ENCODE assay signal across 9 cellular contexts in the genomic region with DNA sequence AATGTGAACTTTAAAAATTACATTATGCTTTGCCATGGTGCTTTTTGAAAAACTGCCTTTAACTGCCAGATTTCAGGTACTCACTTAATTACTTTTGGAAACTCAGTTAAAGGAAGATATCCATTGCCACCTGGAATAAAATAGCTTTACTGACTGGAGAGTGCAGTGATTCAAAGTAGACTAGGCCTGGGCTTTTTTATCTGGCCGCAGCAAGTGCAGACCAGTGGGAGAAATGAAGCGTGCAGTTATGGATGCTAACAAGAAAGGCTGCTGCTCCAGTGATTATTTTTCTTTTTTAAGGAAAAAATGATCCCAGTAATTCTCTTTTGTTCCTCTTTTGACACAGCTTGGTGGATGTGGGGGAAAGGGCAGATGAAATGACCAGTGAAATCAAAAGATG. TPM values are rescaled to one million over a fixed set of nuclear protein-coding genes. Genes with fewer than 3 reads are reported as not detected.
DNase-seq lines count a peak whose midpoint lies in the region; ATAC-seq and TF ChIP-seq lines count a peak whose summit lies in the region.
"Had no signal": no experiment of that assay in that cellular context is flagged by ENCODE, and none has a peak within 500 bp of the region (broad histone marks: within the 10 kb centered on the region; RNA-seq: fewer than 3 reads in every experiment).

No MANE protein-coding gene starts in this region.

- H3K9me3 Mint-ChIP-seq in activated T-cell treated with anti-CD3 and anti-CD28 coated beads, Interleukin-2, amount 50 U/mL, for 72 hours = no peaks in the 10 kb centered on the region
- H3K9me3 Mint-ChIP-seq in memory B cell = no peaks in the 10 kb centered on the region

- peak overlapping the region; percentile 78 for H3K4me3 Mint-ChIP-seq in activated T-cell treated with anti-CD3 and anti-CD28 coated beads, Interleukin-2, amount 50 U/mL, for 72 hours
- H3K4me3 Mint-ChIP-seq in memory B cell = peak overlapping the region; percentile 94

- H3K4me1 Mint-ChIP-seq in activated T-cell treated with anti-CD3 and anti-CD28 coated beads, Interleukin-2, amount 50 U/mL, for 72 hours (ENCODE audit: low read depth) = peaks cover 31% of the 10 kb centered on the region
- H3K4me1 Mint-ChIP-seq in memory B cell = peaks cover 47% of the 10 kb centered on the region

- no peak for ATAC-seq in activated T-cell treated with anti-CD3 and anti-CD28 coated beads, Interleukin-2, amount 50 U/mL, for 72 hours (replicated peaks in 1 of 2)
- ATAC-seq in body of pancreas (no peak), memory B cell (ENCODE audit: low read depth) (no peak), GM21390 (IDR thresholded peaks at IDR 0.05; ENCODE audit: unreplicated experiment) (no peak), GM21717 (IDR thresholded peaks at IDR 0.05; ENCODE audit: unreplicated experiment) (no peak)

- DNase-seq in activated T-cell treated with anti-CD3 and anti-CD28 coated beads, Interleukin-2, amount 50 U/mL, for 72 hours = no peak
- DNase-seq in activated T-cell treated with anti-CD3 and anti-CD28 coated beads for 4 hours = no peak
- no peak for DNase-seq in body of pancreas
- no peak for DNase-seq in memory B cell (ENCODE audit: low spot score in 2 of 2)
- DNase-seq in transverse colon = no peak
- no peak for DNase-seq in superior temporal gyrus (ENCODE audit: extremely low spot score)
- DNase-seq: KG1 had no signal

- H3K27me3 ChIP-seq in body of pancreas = no peaks in the 10 kb centered on the region
- H3K27me3 ChIP-seq in transverse colon = no peaks in the 10 kb centered on the region

- no peaks in the 10 kb centered on the region for H3K36me3 ChIP-seq in body of pancreas (replicated peaks in 1 of 2; ENCODE audit: insufficient read depth in 1 of 2, low read depth in 2 of 2)
- H3K36me3 ChIP-seq in transverse colon = no peaks in the 10 kb centered on the region

- H3K9me3 ChIP-seq in body of pancreas (no peaks in the 10 kb centered on the region), transverse colon (no peaks in the 10 kb centered on the region)

- peaks cover 0 to 3% of the 10 kb centered on the region in 2 donors for H3K36me3 Mint-ChIP-seq in activated T-cell treated with anti-CD3 and anti-CD28 coated beads, Interleukin-2, amount 50 U/mL, for 72 hours (ENCODE audit: insufficient read depth in 2 of 2)
- no peaks in the 10 kb centered on the region for H3K36me3 Mint-ChIP-seq in memory B cell

- H3K27ac ChIP-seq in body of pancreas = peak overlapping the region; percentile 90 to 99 (median 96)
- peak overlapping the region; percentile 97 to 98 (median 98) for H3K27ac ChIP-seq in transverse colon

- TF ChIP-seq EP300 in transverse colon (IDR thresholded peaks at IDR 0.05; ENCODE audit: low read depth) = no peak

- peak overlapping the region; percentile 11 for H3K27ac Mint-ChIP-seq in activated T-cell treated with anti-CD3 and anti-CD28 coated beads, Interleukin-2, amount 50 U/mL, for 72 hours
- peak overlapping the region; percentile 97 for H3K27ac Mint-ChIP-seq in memory B cell

- intact Hi-C loops in body of pancreas (cut with DNase I) (no loop called here), transverse colon (cut with DNase I; ENCODE audit: low total_unique reads) (no loop called here)

- H3K4me3 ChIP-seq in body of pancreas (peak overlapping the region; percentile 26 to 58), transverse colon (peak overlapping the region; percentile 68 to 91 (median 71))

- no peak for TF ChIP-seq CTCF in body of pancreas (IDR thresholded peaks at IDR 0.05)
- no peak for TF ChIP-seq CTCF in transverse colon (IDR thresholded peaks at IDR 0.05)

- WGBS in body of pancreas, 2 donors = 12 to 26% methylated on average over 2 of the region's 2 CpGs
- 24 to 31% methylated on average over 2 of the region's 2 CpGs for WGBS in transverse colon (ENCODE audit: low coverage in 1 of 2), 2 donors

- no peaks in the 10 kb centered on the region for H3K27me3 Mint-ChIP-seq in activated T-cell treated with anti-CD3 and anti-CD28 coated beads, Interleukin-2, amount 50 U/mL, for 72 hours (ENCODE audit: low read depth)
- H3K27me3 Mint-ChIP-seq in memory B cell = no peaks in the 10 kb centered on the region

- in situ Hi-C loops in transverse colon (cut with MboI; ENCODE audit: low pct_ligation_motif_present in 1 of 4, low pct_unique_long_range_greater_than_20kb in 1 of 4, low sequenced_read_pairs in 3 of 4) = no loop called here

- H3K4me1 ChIP-seq in body of pancreas (peaks cover 87% of the 10 kb centered on the region), transverse colon (peaks cover 46 to 86% (median 69%) of the 10 kb centered on the region in 4 donors)

- no peak for TF ChIP-seq POLR2A in body of pancreas (IDR thresholded peaks at IDR 0.05)
- no peak for TF ChIP-seq POLR2A in transverse colon (IDR thresholded peaks at IDR 0.05)

RNA-seq across cellular contexts. Expression of a gene that starts 1.3 kb away (rescaled TPM):
- 1 to 10 TPM; 5.1 to 8.1 TPM for total RNA-seq in activated T-cell treated with anti-CD3 and anti-CD28 coated beads, Interleukin-2, amount 50 U/mL, for 72 hours
- total RNA-seq in body of pancreas (100 to 1,000 TPM in 1 of 2 donors, 10 to 100 TPM in 1; 74.5 to 167 TPM), transverse colon (100 to 1,000 TPM; 139 to 210 (median 194) TPM)

RNA-seq across cellular contexts. Expression of a gene that starts 39.2 kb away (rescaled TPM):
- not detected for total RNA-seq in activated T-cell treated with anti-CD3 and anti-CD28 coated beads, Interleukin-2, amount 50 U/mL, for 72 hours
- total RNA-seq in body of pancreas = 10 to 100 TPM; 10.1 to 16.2 TPM
- 1 to 10 TPM in 3 of 4 donors, under 1 TPM in 1; 0.20 to 7.8 (median 2.8) TPM for total RNA-seq in transverse colon

Comparison
In these comparisons a context has a peak if more than half of its experiments do, and no peak if none do; other contexts are left out.
1. RNA of a gene that starts 1.3 kb away (total RNA-seq): 139 to 210 TPM in transverse colon and 74.5 to 167 TPM in body of pancreas; 5.1 to 8.1 TPM in activated T-cell treated with anti-CD3 and anti-CD28 coated beads, Interleukin-2, amount 50 U/mL, for 72 hours; every median in the first group is over 4 times any median in the second.